In genomic region chr6:1390071-1390804, GRCh38 we compare ENCODE assay signal across 2 cellular contexts.
A peak's percentile ranks its signal among the peaks of the same experiment; 100 is the strongest.
TF ChIP-seq lines count a peak whose summit lies in the region.

No MANE protein-coding gene starts in this region.

TF ChIP-seq in A549, 52 proteins besides CTCF, POLR2A, EP300 and RAD21 (continued from another document):
- TF ChIP-seq E2F6 (IDR thresholded peaks at IDR 0.05; ENCODE audit: borderline replicate concordance, low read depth) (0 out of 2 replicates have a peak, but pooled peaks have one; percentile 55), NR3C1 (IDR thresholded peaks at IDR 0.05) (no peak), FOSB (CRISPR knock-in tag; IDR thresholded peaks at IDR 0.05) (no peak), RARB (CRISPR knock-in tag; IDR thresholded peaks at IDR 0.05) (no peak), RFX5 (IDR thresholded peaks at IDR 0.05) (no peak), JUN (IDR thresholded peaks at IDR 0.05) (peak in 1 of 2 experiments; percentile 32; a peak in 1 of 5 replicates), HMGXB4 (CRISPR knock-in tag; IDR thresholded peaks at IDR 0.05; ENCODE audit: borderline replicate concordance) (no peak), HDAC2 (IDR thresholded peaks at IDR 0.05) (no peak), SMC3 (IDR thresholded peaks at IDR 0.05) (no peak), HOXB5 (CRISPR knock-in tag; IDR thresholded peaks at IDR 0.05) (no peak), HOXA7 (CRISPR knock-in tag; IDR thresholded peaks at IDR 0.05) (no peak), ELK1 (IDR thresholded peaks at IDR 0.05; ENCODE audit: low read depth, low read length) (no peak), NPAS2 (CRISPR knock-in tag; IDR thresholded peaks at IDR 0.05; ENCODE audit: borderline replicate concordance) (no peak), MAX (IDR thresholded peaks at IDR 0.05) (peak; percentile 67), JUNB (IDR thresholded peaks at IDR 0.05) (no peak), EHF (CRISPR knock-in tag; IDR thresholded peaks at IDR 0.05) (no peak), ESRRA (IDR thresholded peaks at IDR 0.05; ENCODE audit: borderline replicate concordance, low read length) (no peak)
- TF ChIP-seq, protein P1, sequence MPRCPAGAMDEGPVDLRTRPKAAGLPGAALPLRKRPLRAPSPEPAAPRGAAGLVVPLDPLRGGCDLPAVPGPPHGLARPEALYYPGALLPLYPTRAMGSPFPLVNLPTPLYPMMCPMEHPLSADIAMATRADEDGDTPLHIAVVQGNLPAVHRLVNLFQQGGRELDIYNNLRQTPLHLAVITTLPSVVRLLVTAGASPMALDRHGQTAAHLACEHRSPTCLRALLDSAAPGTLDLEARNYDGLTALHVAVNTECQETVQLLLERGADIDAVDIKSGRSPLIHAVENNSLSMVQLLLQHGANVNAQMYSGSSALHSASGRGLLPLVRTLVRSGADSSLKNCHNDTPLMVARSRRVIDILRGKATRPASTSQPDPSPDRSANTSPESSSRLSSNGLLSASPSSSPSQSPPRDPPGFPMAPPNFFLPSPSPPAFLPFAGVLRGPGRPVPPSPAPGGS (IDR thresholded peaks at IDR 0.05), result no peak
TF ChIP-seq in A549: peak in this region for 3.

TF ChIP-seq in HEK293, 187 proteins besides CTCF, POLR2A, EP300 and RAD21 (continued from another document):
- TF ChIP-seq, protein P2, sequence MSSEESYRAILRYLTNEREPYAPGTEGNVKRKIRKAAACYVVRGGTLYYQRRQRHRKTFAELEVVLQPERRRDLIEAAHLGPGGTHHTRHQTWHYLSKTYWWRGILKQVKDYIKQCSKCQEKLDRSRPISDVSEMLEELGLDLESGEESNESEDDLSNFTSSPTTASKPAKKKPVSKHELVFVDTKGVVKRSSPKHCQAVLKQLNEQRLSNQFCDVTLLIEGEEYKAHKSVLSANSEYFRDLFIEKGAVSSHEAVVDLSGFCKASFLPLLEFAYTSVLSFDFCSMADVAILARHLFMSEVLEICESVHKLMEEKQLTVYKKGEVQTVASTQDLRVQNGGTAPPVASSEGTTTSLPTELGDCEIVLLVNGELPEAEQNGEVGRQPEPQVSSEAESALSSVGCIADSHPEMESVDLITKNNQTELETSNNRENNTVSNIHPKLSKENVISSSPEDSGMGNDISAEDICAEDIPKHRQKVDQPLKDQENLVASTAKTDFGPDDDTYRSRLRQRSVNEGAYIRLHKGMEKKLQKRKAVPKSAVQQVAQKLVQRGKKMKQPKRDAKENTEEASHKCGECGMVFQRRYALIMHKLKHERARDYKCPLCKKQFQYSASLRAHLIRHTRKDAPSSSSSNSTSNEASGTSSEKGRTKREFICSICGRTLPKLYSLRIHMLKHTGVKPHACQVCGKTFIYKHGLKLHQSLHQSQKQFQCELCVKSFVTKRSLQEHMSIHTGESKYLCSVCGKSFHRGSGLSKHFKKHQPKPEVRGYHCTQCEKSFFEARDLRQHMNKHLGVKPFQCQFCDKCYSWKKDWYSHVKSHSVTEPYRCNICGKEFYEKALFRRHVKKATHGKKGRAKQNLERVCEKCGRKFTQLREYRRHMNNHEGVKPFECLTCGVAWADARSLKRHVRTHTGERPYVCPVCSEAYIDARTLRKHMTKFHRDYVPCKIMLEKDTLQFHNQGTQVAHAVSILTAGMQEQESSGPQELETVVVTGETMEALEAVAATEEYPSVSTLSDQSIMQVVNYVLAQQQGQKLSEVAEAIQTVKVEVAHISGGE (tag by site-specific recombination; conservative IDR thresholded peaks at IDR 0.05; ENCODE audit: low read depth), result no peak
- no peak for TF ChIP-seq ZNF645 (tag by site-specific recombination; IDR thresholded peaks at IDR 0.05)
- 0 out of 2 replicates have a peak, but pooled peaks have one; percentile 19 for TF ChIP-seq BCL11A (tag by site-specific recombination; IDR thresholded peaks at IDR 0.05; ENCODE audit: low read depth)
- TF ChIP-seq ZBTB8A (tag by site-specific recombination; IDR thresholded peaks at IDR 0.05), result peak; percentile 84
- TF ChIP-seq EGR2 (tag by site-specific recombination; IDR thresholded peaks at IDR 0.05; ENCODE audit: low read depth), result no peak
- TF ChIP-seq ZNF394 (tag by site-specific recombination; IDR thresholded peaks at IDR 0.05; ENCODE audit: borderline replicate concordance), result peak; percentile 13; the same call in 1 of the 2 replicates
- no peak for TF ChIP-seq FEZF1 (tag by site-specific recombination; IDR thresholded peaks at IDR 0.05)
- TF ChIP-seq, protein P3, sequence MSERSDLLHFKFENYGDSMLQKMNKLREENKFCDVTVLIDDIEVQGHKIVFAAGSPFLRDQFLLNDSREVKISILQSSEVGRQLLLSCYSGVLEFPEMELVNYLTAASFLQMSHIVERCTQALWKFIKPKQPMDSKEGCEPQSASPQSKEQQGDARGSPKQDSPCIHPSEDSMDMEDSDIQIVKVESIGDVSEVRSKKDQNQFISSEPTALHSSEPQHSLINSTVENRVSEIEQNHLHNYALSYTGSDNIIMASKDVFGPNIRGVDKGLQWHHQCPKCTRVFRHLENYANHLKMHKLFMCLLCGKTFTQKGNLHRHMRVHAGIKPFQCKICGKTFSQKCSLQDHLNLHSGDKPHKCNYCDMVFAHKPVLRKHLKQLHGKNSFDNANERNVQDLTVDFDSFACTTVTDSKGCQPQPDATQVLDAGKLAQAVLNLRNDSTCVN (tag by site-specific recombination; optimal IDR thresholded peaks at IDR 0.05), result peak; percentile 85
